11 cellular contexts compared by ENCODE assay signal in genomic region chr11:16184588-16184987, GRCh38.
DNase-seq lines count a peak whose midpoint lies in the region; ATAC-seq, FAIRE-seq and TF ChIP-seq lines count a peak whose summit lies in the region.
"Had no signal": no experiment of that assay in that cellular context is flagged by ENCODE, and none has a peak within 500 bp of the region (broad histone marks: within the 10 kb centered on the region; RNA-seq: fewer than 3 reads in every experiment).

No MANE protein-coding gene starts in this region.

- intact Hi-C loops in activated T-helper 2 cell treated with anti-CD3 and anti-CD28 coated beads, Interferon-gamma antibody, Interleukin-2, Interleukin-4, amounts not matched to agents 10 μg/mL and 5 μg/mL and 100 μg/mL, durations not matched to agents 14 hours and 24 hours and 36 hours (cut with micrococcal nuclease): no loop called here

- H3K4me1 ChIP-seq in HAP-1: peaks cover 4% of the 10 kb centered on the region; the same call in 1 of the 2 replicates

- H3K9me3 ChIP-seq in HAP-1: no peaks in the 10 kb centered on the region

- no peak overlapping the region for H3K4me3 ChIP-seq in fibroblast of pulmonary artery (replicated peaks; ENCODE audit: low read depth, low read length)
- H3K4me3 ChIP-seq in skeletal muscle cell (ENCODE audit: low read depth, low read length): no peak overlapping the region
- no peak overlapping the region for H3K4me3 ChIP-seq in HAP-1
- H3K4me3 ChIP-seq: GM12878, skin epidermis had no signal

- no peak for ATAC-seq in activated T-cell treated with anti-CD3 and anti-CD28 coated beads, Interleukin-2, amount 50 U/mL, for 72 hours (replicated peaks in 1 of 2)
- ATAC-seq: GM12878, T-cell had no signal

- H3K27ac Mint-ChIP-seq in HFFc6: peak overlapping the region; percentile 75; the same call in 1 of the 2 replicates
- no peak overlapping the region for H3K27ac Mint-ChIP-seq in activated T-cell treated with anti-CD3 and anti-CD28 coated beads, Interleukin-2, amount 50 U/mL, for 72 hours
- no peak overlapping the region for H3K27ac Mint-ChIP-seq in activated T-helper 2 cell treated with anti-CD3 and anti-CD28 coated beads, Interferon-gamma antibody, Interleukin-2, Interleukin-4, amounts not matched to agents 10 μg/mL and 5 μg/mL and 100 μg/mL, durations not matched to agents 14 hours and 24 hours and 36 hours
- H3K27ac Mint-ChIP-seq: T-cell had no signal

- H3K27me3 ChIP-seq in HAP-1 (ENCODE audit: low read depth): no peaks in the 10 kb centered on the region

- no peaks in the 10 kb centered on the region for H3K36me3 Mint-ChIP-seq in HFFc6 (ENCODE audit: low read depth)
- H3K36me3 Mint-ChIP-seq in activated T-cell treated with anti-CD3 and anti-CD28 coated beads, Interleukin-2, amount 50 U/mL, for 72 hours (ENCODE audit: insufficient read depth in 2 of 2): no peaks in the 10 kb centered on the region
- no peaks in the 10 kb centered on the region for H3K36me3 Mint-ChIP-seq in activated T-helper 2 cell treated with anti-CD3 and anti-CD28 coated beads, Interferon-gamma antibody, Interleukin-2, Interleukin-4, amounts not matched to agents 10 μg/mL and 5 μg/mL and 100 μg/mL, durations not matched to agents 14 hours and 24 hours and 36 hours (ENCODE audit: low read depth)
- H3K36me3 Mint-ChIP-seq: T-cell had no signal

- no peaks in the 10 kb centered on the region for H3K27me3 Mint-ChIP-seq in HFFc6 (ENCODE audit: insufficient read depth)
- H3K27me3 Mint-ChIP-seq in activated T-cell treated with anti-CD3 and anti-CD28 coated beads, Interleukin-2, amount 50 U/mL, for 72 hours (ENCODE audit: low read depth): no peaks in the 10 kb centered on the region
- H3K27me3 Mint-ChIP-seq in activated T-helper 2 cell treated with anti-CD3 and anti-CD28 coated beads, Interferon-gamma antibody, Interleukin-2, Interleukin-4, amounts not matched to agents 10 μg/mL and 5 μg/mL and 100 μg/mL, durations not matched to agents 14 hours and 24 hours and 36 hours (ENCODE audit: low read depth): no peaks in the 10 kb centered on the region
- H3K27me3 Mint-ChIP-seq: T-cell had no signal

- DNase-seq in HFFc6: peak; percentile 84
- peak; percentile 8 for DNase-seq in RCC 7860 (ENCODE audit: low spot score)
- DNase-seq in fibroblast of pulmonary artery (ENCODE audit: low read depth): peak; percentile 44
- peak; percentile 73 for DNase-seq in skeletal muscle cell (ENCODE audit: low read depth)
- no peak for DNase-seq in activated T-cell treated with anti-CD3 and anti-CD28 coated beads, Interleukin-2, amount 50 U/mL, for 72 hours
- no peak for DNase-seq in activated T-helper 2 cell treated with anti-CD3 and anti-CD28 coated beads, Interferon-gamma antibody, Interleukin-2, Interleukin-4, amounts not matched to agents 10 μg/mL and 5 μg/mL and 100 μg/mL, durations not matched to agents 14 hours and 24 hours and 36 hours (ENCODE audit: low spot score)
- no peak for DNase-seq in HAP-1 (ENCODE audit: low spot score in 2 of 2)
- DNase-seq: activated effector memory CD4-positive, alpha-beta T cell treated with Interleukin-2 at 50 U/mL for 16 hours; T-cell had no signal

- peaks cover 31% of the 10 kb centered on the region; the same call in 1 of the 2 replicates for H3K4me1 Mint-ChIP-seq in HFFc6 (ENCODE audit: low read depth)
- no peaks in the 10 kb centered on the region for H3K4me1 Mint-ChIP-seq in activated T-cell treated with anti-CD3 and anti-CD28 coated beads, Interleukin-2, amount 50 U/mL, for 72 hours (ENCODE audit: low read depth)
- no peaks in the 10 kb centered on the region for H3K4me1 Mint-ChIP-seq in activated T-helper 2 cell treated with anti-CD3 and anti-CD28 coated beads, Interferon-gamma antibody, Interleukin-2, Interleukin-4, amounts not matched to agents 10 μg/mL and 5 μg/mL and 100 μg/mL, durations not matched to agents 14 hours and 24 hours and 36 hours (ENCODE audit: low read depth)
- H3K4me1 Mint-ChIP-seq: T-cell had no signal

- in situ Hi-C loops in HAP-1 (cut with MboI; ENCODE audit: low sequenced_read_pairs): loop anchor here (25.0 kb wide), 1 partner anchor 428 kb away; no protein-coding TSS in a partner anchor

- TF ChIP-seq CTCF in HFFc6 (IDR thresholded peaks at IDR 0.05): no peak
- no peak for TF ChIP-seq CTCF in fibroblast of pulmonary artery (IDR thresholded peaks at IDR 0.05; ENCODE audit: low read length, missing control alignments)

- H3K4me3 Mint-ChIP-seq in HFFc6: peak overlapping the region; percentile 16; the same call in 1 of the 2 replicates
- no peak overlapping the region for H3K4me3 Mint-ChIP-seq in activated T-cell treated with anti-CD3 and anti-CD28 coated beads, Interleukin-2, amount 50 U/mL, for 72 hours
- H3K4me3 Mint-ChIP-seq in activated T-helper 2 cell treated with anti-CD3 and anti-CD28 coated beads, Interferon-gamma antibody, Interleukin-2, Interleukin-4, amounts not matched to agents 10 μg/mL and 5 μg/mL and 100 μg/mL, durations not matched to agents 14 hours and 24 hours and 36 hours (ENCODE audit: low read depth): no peak overlapping the region
- H3K4me3 Mint-ChIP-seq: T-cell had no signal

- H3K36me3 ChIP-seq in HAP-1 (replicated peaks): no peaks in the 10 kb centered on the region

- H3K9me3 Mint-ChIP-seq in HFFc6: peaks cover 4% of the 10 kb centered on the region; the same call in 1 of the 2 replicates
- peaks cover 0 to 1% of the 10 kb centered on the region in 2 donors for H3K9me3 Mint-ChIP-seq in activated T-cell treated with anti-CD3 and anti-CD28 coated beads, Interleukin-2, amount 50 U/mL, for 72 hours
- no peaks in the 10 kb centered on the region for H3K9me3 Mint-ChIP-seq in activated T-helper 2 cell treated with anti-CD3 and anti-CD28 coated beads, Interferon-gamma antibody, Interleukin-2, Interleukin-4, amounts not matched to agents 10 μg/mL and 5 μg/mL and 100 μg/mL, durations not matched to agents 14 hours and 24 hours and 36 hours

- FAIRE-seq in RCC 7860 (lab: Jason Lieb, UNC): no peak
- FAIRE-seq: GM12878 had no signal

Comparison
In these comparisons a context has a peak if more than half of its experiments do, and no peak if none do; other contexts are left out.
1. DNase-seq: peak in HFFc6 (single experiment), RCC 7860 (single experiment), fibroblast of pulmonary artery (single experiment) and skeletal muscle cell (single experiment); none in activated T-cell treated with anti-CD3 and anti-CD28 coated beads, Interleukin-2, amount 50 U/mL, for 72 hours (0 of 2), activated T-helper 2 cell treated with anti-CD3 and anti-CD28 coated beads, Interferon-gamma antibody, Interleukin-2, Interleukin-4, amounts not matched to agents 10 μg/mL and 5 μg/mL and 100 μg/mL, durations not matched to agents 14 hours and 24 hours and 36 hours (single experiment) and HAP-1 (0 of 2).